1 cellular context compared by ENCODE assay signal in genomic region chr1:167532964-167533824, GRCh38.
TF ChIP-seq lines count a peak whose summit lies in the region.

No MANE protein-coding gene starts in this region.

TF ChIP-seq in GM12878, 131 proteins besides CTCF, POLR2A, EP300 and RAD21:
- TF ChIP-seq RBBP5 (conservative IDR thresholded peaks at IDR 0.05) (no peak), PAX5 (IDR thresholded peaks at IDR 0.05; ENCODE audit: borderline replicate concordance, low read depth, low read length) (no peak), ZNF687 (IDR thresholded peaks at IDR 0.05) (no peak), FOXK2 (IDR thresholded peaks at IDR 0.05) (no peak), EZH2 (IDR thresholded peaks at IDR 0.05; ENCODE audit: borderline replicate concordance, control insufficient read depth, low read depth, low read length) (no peak), TAF1 (IDR thresholded peaks at IDR 0.05; ENCODE audit: borderline replicate concordance, low read depth, low read length) (no peak), SIN3A (IDR thresholded peaks at IDR 0.05; ENCODE audit: low read depth, low read length) (no peak), ZNF24 (IDR thresholded peaks at IDR 0.05) (no peak), MAX (IDR thresholded peaks at IDR 0.05; ENCODE audit: low read depth, low read length) (no peak), SMAD1 (IDR thresholded peaks at IDR 0.05; ENCODE audit: low read depth, partially characterized antibody) (no peak), FOS (IDR thresholded peaks at IDR 0.05; ENCODE audit: borderline replicate concordance, extremely low read depth, insufficient read length) (no peak), JUNB (IDR thresholded peaks at IDR 0.05) (no peak), ESRRA (IDR thresholded peaks at IDR 0.05; ENCODE audit: low read length) (no peak), EGR1 (IDR thresholded peaks at IDR 0.05; ENCODE audit: borderline replicate concordance in 1 of 2, low read depth in 2 of 2, low read length in 2 of 2) (no peak), CREB1 (IDR thresholded peaks at IDR 0.05; ENCODE audit: low read depth) (no peak), IRF3 (IDR thresholded peaks at IDR 0.05) (no peak), BHLHE40 (IDR thresholded peaks at IDR 0.05; ENCODE audit: borderline replicate concordance in 1 of 2, low read depth in 2 of 2, low read length in 1 of 2) (no peak), ZNF217 (IDR thresholded peaks at IDR 0.05) (no peak), CBFB (IDR thresholded peaks at IDR 0.05; ENCODE audit: low read depth) (no peak), CEBPB (IDR thresholded peaks at IDR 0.05; ENCODE audit: borderline replicate concordance in 1 of 2, low read depth in 2 of 2, low read length in 2 of 2) (no peak)
TF ChIP-seq in GM12878: peak in this region for 0.
